Comparison of ENCODE assay signal across 1 cellular context in genomic region chr11:73140213-73141030, GRCh38.
TF ChIP-seq lines count a peak whose summit lies in the region.

No MANE protein-coding gene starts in this region.

TF ChIP-seq in HCT116, 20 proteins besides CTCF, POLR2A, EP300 and RAD21 (continued from another document):
- TF ChIP-seq FOSL1 (IDR thresholded peaks at IDR 0.05; ENCODE audit: low read depth) (no peak), MAX (IDR thresholded peaks at IDR 0.05) (no peak), EZH2phosphoT487 (IDR thresholded peaks at IDR 0.05; ENCODE audit: borderline replicate concordance) (no peak), POLR2AphosphoS5 (IDR thresholded peaks at IDR 0.05; ENCODE audit: low read depth, low read length) (no peak), ZBTB33 (IDR thresholded peaks at IDR 0.05; ENCODE audit: extremely low read depth, insufficient replicate concordance, low read length) (no peak), SRF (IDR thresholded peaks at IDR 0.05; ENCODE audit: low read depth) (no peak)
